21 cellular contexts compared by ENCODE assay signal in the genomic region with DNA sequence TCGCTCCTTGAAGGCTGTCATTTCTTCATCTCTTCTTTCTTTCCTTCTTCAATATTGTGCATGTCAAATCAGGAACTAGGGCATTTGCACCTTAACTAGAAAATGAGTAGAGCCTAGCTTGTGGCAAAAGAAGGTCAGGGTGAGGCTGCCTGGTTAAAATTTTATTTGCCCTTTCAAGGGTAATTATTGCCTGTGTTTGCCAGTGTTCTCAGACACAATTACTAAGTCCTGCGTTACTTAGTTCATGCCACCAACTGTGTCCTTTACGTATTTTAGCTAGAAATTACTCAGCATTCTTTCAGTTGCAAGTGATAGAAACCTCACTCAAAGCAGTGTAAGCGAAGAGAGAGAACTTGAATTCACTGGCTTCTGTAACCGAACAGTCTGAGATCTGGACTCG.
DNase-seq lines count a peak whose midpoint lies in the region; ATAC-seq and TF ChIP-seq lines count a peak whose summit lies in the region.
"Had no signal": no experiment of that assay in that cellular context is flagged by ENCODE, and none has a peak within 500 bp of the region (broad histone marks: within the 10 kb centered on the region; RNA-seq: fewer than 3 reads in every experiment).

No MANE protein-coding gene starts in this region.

- no peak overlapping the region for H3K27ac ChIP-seq in effector memory CD4-positive, alpha-beta T cell (ENCODE audit: insufficient read depth, low read length, poor library complexity, severe bottlenecking)

- H3K27me3 ChIP-seq in GM06990 (replicated peaks; ENCODE audit: control insufficient read depth, insufficient read depth, low read length): no peaks in the 10 kb centered on the region
- H3K27me3 ChIP-seq in effector memory CD4-positive, alpha-beta T cell (replicated peaks; ENCODE audit: control insufficient read depth, insufficient read depth, low read length, poor library complexity, severe bottlenecking): no peaks in the 10 kb centered on the region

- H3K4me3 Mint-ChIP-seq in activated CD4-positive, alpha-beta T cell treated with anti-CD3 and anti-CD28 coated beads, Interleukin-2, amount 10 ng/mL, durations not matched to agents 24 days and 14 days: no peak overlapping the region
- H3K4me3 Mint-ChIP-seq: B cell; CD14-positive monocyte; T-cell; T-helper 2 cell treated with Interferon-gamma antibody and Interleukin-4, amounts not matched to agents 5 μg/mL and 100 μg/mL, for 36 hours had no signal

- no peak overlapping the region for H3K4me3 ChIP-seq in GM06990 (replicated peaks; ENCODE audit: low read depth, low read length)
- no peak overlapping the region for H3K4me3 ChIP-seq in effector memory CD4-positive, alpha-beta T cell (ENCODE audit: insufficient read depth, low read depth, low read length, poor library complexity, severe bottlenecking)

- peak; percentile 3 for DNase-seq in GM06990 (ENCODE audit: extremely low read depth, insufficient read length)
- DNase-seq in NCI-H69 (lab: John Stamatoyannopoulos, UW): peak; percentile 51
- no peak for DNase-seq in activated CD4-positive, alpha-beta T cell treated with anti-CD3 and anti-CD28 coated beads, Interleukin-2, amount 10 ng/mL, durations not matched to agents 24 days and 14 days
- DNase-seq in NCI-H1092 treated with DMSO at 0.1 percent for 48 hours (lab: John Stamatoyannopoulos, UW): no peak
- DNase-seq in RPMI8226: no peak
- no peak for DNase-seq in effector memory CD4-positive, alpha-beta T cell
- DNase-seq: 8988T, GDM1, Kasumi-1, NCI-H1417 treated with DMSO at 0.1 percent for 48 hours, NCI-H187, NCI-H2227 treated with DMSO at 0.1 percent for 48 hours, NCI-H524, NCI-H82, T-cell had no signal

- no peak overlapping the region for H3K27ac Mint-ChIP-seq in activated CD4-positive, alpha-beta T cell treated with anti-CD3 and anti-CD28 coated beads, Interleukin-2, amount 10 ng/mL, durations not matched to agents 24 days and 14 days
- H3K27ac Mint-ChIP-seq: B cell; CD14-positive monocyte; T-cell; T-helper 2 cell treated with Interferon-gamma antibody and Interleukin-4, amounts not matched to agents 5 μg/mL and 100 μg/mL, for 36 hours had no signal

- no peaks in the 10 kb centered on the region for H3K36me3 ChIP-seq in GM06990 (ENCODE audit: control insufficient read depth, insufficient read depth, low read length)
- no peaks in the 10 kb centered on the region for H3K36me3 ChIP-seq in effector memory CD4-positive, alpha-beta T cell (ENCODE audit: control insufficient read depth, insufficient read depth, low read length)

- no peak for TF ChIP-seq CTCF in GM06990 (IDR thresholded peaks at IDR 0.05; ENCODE audit: insufficient read depth, low read length, poor library complexity, severe bottlenecking)

- no peaks in the 10 kb centered on the region for H3K4me1 Mint-ChIP-seq in activated CD4-positive, alpha-beta T cell treated with anti-CD3 and anti-CD28 coated beads, Interleukin-2, amount 10 ng/mL, durations not matched to agents 24 days and 14 days
- H3K4me1 Mint-ChIP-seq: B cell, CD14-positive monocyte, T-cell had no signal

- H3K9me3 ChIP-seq in effector memory CD4-positive, alpha-beta T cell (ENCODE audit: control insufficient read depth, low read length): no peaks in the 10 kb centered on the region

- ATAC-seq in GM18907 (IDR thresholded peaks at IDR 0.05; ENCODE audit: unreplicated experiment) (peak; percentile 91), HG02943 (IDR thresholded peaks at IDR 0.05; ENCODE audit: low read depth, unreplicated experiment) (peak; percentile 76)
- ATAC-seq: Panc1, T-cell had no signal

- intact Hi-C loops in activated CD4-positive, alpha-beta T cell treated with anti-CD3 and anti-CD28 coated beads, Interleukin-2, amount 10 ng/mL, durations not matched to agents 24 days and 14 days (cut with micrococcal nuclease): no loop called here

- H3K9me3 Mint-ChIP-seq in activated CD4-positive, alpha-beta T cell treated with anti-CD3 and anti-CD28 coated beads, Interleukin-2, amount 10 ng/mL, durations not matched to agents 24 days and 14 days: peaks cover 4% of the 10 kb centered on the region

- H3K36me3 Mint-ChIP-seq in activated CD4-positive, alpha-beta T cell treated with anti-CD3 and anti-CD28 coated beads, Interleukin-2, amount 10 ng/mL, durations not matched to agents 24 days and 14 days (ENCODE audit: low read depth): no peaks in the 10 kb centered on the region
- H3K36me3 Mint-ChIP-seq: CD14-positive monocyte, T-cell had no signal

- no peaks in the 10 kb centered on the region for H3K4me1 ChIP-seq in effector memory CD4-positive, alpha-beta T cell (ENCODE audit: control insufficient read depth, insufficient read depth, low read length, poor library complexity, severe bottlenecking)

- H3K27me3 Mint-ChIP-seq in activated CD4-positive, alpha-beta T cell treated with anti-CD3 and anti-CD28 coated beads, Interleukin-2, amount 10 ng/mL, durations not matched to agents 24 days and 14 days: no peaks in the 10 kb centered on the region
- H3K27me3 Mint-ChIP-seq: B cell, T-cell had no signal

Comparison
In these comparisons a context has a peak if more than half of its experiments do, and no peak if none do; other contexts are left out.
1. DNase-seq: peak in GM06990 (single experiment) and NCI-H69 (single experiment); none in activated CD4-positive, alpha-beta T cell treated with anti-CD3 and anti-CD28 coated beads, Interleukin-2, amount 10 ng/mL, durations not matched to agents 24 days and 14 days (single experiment), NCI-H1092 treated with DMSO at 0.1 percent for 48 hours (single experiment), RPMI8226 (single experiment) and effector memory CD4-positive, alpha-beta T cell (0 of 3).